ENCODE assay signal across 10 cellular contexts in genomic region chr4:10157478-10158354, GRCh38. TPM values are rescaled to one million over a fixed set of nuclear protein-coding genes. Genes with fewer than 3 reads are reported as not detected.
A peak's percentile ranks its signal among the peaks of the same experiment; 100 is the strongest.
DNase-seq lines count a peak whose midpoint lies in the region; TF ChIP-seq lines count a peak whose summit lies in the region.
"Had no signal": no experiment of that assay in that cellular context is flagged by ENCODE, and none has a peak within 500 bp of the region (broad histone marks: within the 10 kb centered on the region; RNA-seq: fewer than 3 reads in every experiment).

No MANE protein-coding gene starts in this region.

- no peaks in the 10 kb centered on the region for H3K9me2 ChIP-seq in Loucy (replicated peaks; ENCODE audit: low read depth, low read length)
- H3K9me2 ChIP-seq in SU-DHL-6 (replicated peaks; ENCODE audit: insufficient read depth, low read length), result no peaks in the 10 kb centered on the region

- peak overlapping the region; percentile 33 for H3K9ac ChIP-seq in Loucy (ENCODE audit: low read depth, low read length, poor library complexity, severe bottlenecking)
- no peak overlapping the region for H3K9ac ChIP-seq in SU-DHL-6 (ENCODE audit: low read length)
- H3K9ac ChIP-seq: BLaER1 treated with 17β-estradiol and CSF1 and Interleukin-3, amounts not matched to agents 10 nM and 100 nM had no signal

- H3K4me1 ChIP-seq in Loucy (ENCODE audit: insufficient read depth, low read length, poor library complexity, severe bottlenecking), result peaks cover 58% of the 10 kb centered on the region

- H2AFZ ChIP-seq in Loucy (ENCODE audit: low read length) (peak overlapping the region; percentile 77), SU-DHL-6 (ENCODE audit: low read depth, low read length, severe bottlenecking) (no peak overlapping the region)

- DNase-seq in NCI-H1417 (lab: John Stamatoyannopoulos, UW) (peak; percentile 55 to 80 (median 65)), NCI-H1417 treated with DMSO at 0.1 percent for 48 hours (lab: John Stamatoyannopoulos, UW) (no peak), H4 (ENCODE audit: low spot score) (peak; percentile 91), T47D (ENCODE audit: low read depth in 1 of 2, low spot score in 1 of 2) (peak; percentile 30 to 64), iPS-NIHi7 (ENCODE audit: extremely low spot score) (peak; percentile 90)
- DNase-seq in stimulated activated CD4-positive, alpha-beta T cell treated with anti-CD3 and anti-CD28 coated beads, Interleukin-12 subunit alpha, Interleukin-12 subunit beta, amount 100 ng/mL, for 4 hours, result peak; percentile 19

- no peak overlapping the region for H3K4me2 ChIP-seq in Loucy (ENCODE audit: low read depth, low read length, poor library complexity, severe bottlenecking)
- no peak overlapping the region for H3K4me2 ChIP-seq in SU-DHL-6 (ENCODE audit: low read depth, low read length, poor library complexity, severe bottlenecking)

- no peaks in the 10 kb centered on the region for H3K36me3 ChIP-seq in Loucy (ENCODE audit: insufficient read depth, low read length)
- H3K36me3 ChIP-seq in SU-DHL-6 (ENCODE audit: low read length), result no peaks in the 10 kb centered on the region
- H3K36me3 ChIP-seq: BLaER1 treated with 17β-estradiol and CSF1 and Interleukin-3, amounts not matched to agents 10 nM and 100 nM had no signal

- no peaks in the 10 kb centered on the region for H3K27me3 ChIP-seq in Loucy (ENCODE audit: insufficient read depth, low read length, poor library complexity, severe bottlenecking)
- no peaks in the 10 kb centered on the region for H3K27me3 ChIP-seq in SU-DHL-6 (ENCODE audit: low read length)
- H3K27me3 ChIP-seq: BLaER1 treated with 17β-estradiol and CSF1 and Interleukin-3, amounts not matched to agents 10 nM and 100 nM had no signal

- H3K4me3 ChIP-seq in Loucy (ENCODE audit: low read length, poor library complexity, severe bottlenecking) (no peak overlapping the region), SU-DHL-6 (ENCODE audit: insufficient read depth, low read length, poor library complexity, severe bottlenecking) (no peak overlapping the region)
- H3K4me3 ChIP-seq: BLaER1 treated with 17β-estradiol and CSF1 and Interleukin-3, amounts not matched to agents 10 nM and 100 nM had no signal

- H3K9me3 ChIP-seq in Loucy (ENCODE audit: insufficient read depth, low read depth, low read length) (no peaks in the 10 kb centered on the region), SU-DHL-6 (ENCODE audit: insufficient read depth, low read length) (no peaks in the 10 kb centered on the region)
- H3K9me3 ChIP-seq: BLaER1 treated with 17β-estradiol and CSF1 and Interleukin-3, amounts not matched to agents 10 nM and 100 nM had no signal

- H4K20me1 ChIP-seq in Loucy (ENCODE audit: insufficient read depth, low read length, poor library complexity, severe bottlenecking) (no peaks in the 10 kb centered on the region), SU-DHL-6 (ENCODE audit: low read depth, low read length) (no peaks in the 10 kb centered on the region)
- H4K20me1 ChIP-seq: BLaER1 treated with 17β-estradiol and CSF1 and Interleukin-3, amounts not matched to agents 10 nM and 100 nM had no signal

- in situ Hi-C loops in T47D (cut with HindIII; ENCODE audit: low pct_unique_long_range_greater_than_20kb, low sequenced_read_pairs), result no loop called here

- no peak overlapping the region for H3K27ac ChIP-seq in SU-DHL-6 (ENCODE audit: low read depth, low read length)
- H3K27ac ChIP-seq: epithelial cell of prostate had no signal

- TF ChIP-seq CTCF in Loucy (conservative IDR thresholded peaks at IDR 0.05; ENCODE audit: low read length), result peak; percentile 91
- peak; percentile 56 for TF ChIP-seq CTCF in SU-DHL-6 (IDR thresholded peaks at IDR 0.05; ENCODE audit: insufficient read depth, low read length, poor library complexity, severe bottlenecking)

- H3F3A ChIP-seq in Loucy (ENCODE audit: low read depth) (peaks cover 7% of the 10 kb centered on the region; the same call in 1 of the 2 replicates), SU-DHL-6 (ENCODE audit: insufficient read depth) (no peaks in the 10 kb centered on the region)

- H3K79me2 ChIP-seq in Loucy (ENCODE audit: insufficient read depth, low read length) (no peaks in the 10 kb centered on the region), SU-DHL-6 (ENCODE audit: insufficient read depth, low read length) (no peaks in the 10 kb centered on the region)

RNA-seq across cellular contexts. Expression of gene WDR1, which starts 41.1 kb away (rescaled TPM):
- total RNA-seq in H4 (2014; rRNA removed; shearing (Covaris generic)), result 189 and 209 TPM in 2 replicates
